8 cellular contexts compared by ENCODE assay signal in genomic region chr16:1054660-1055556, GRCh38. TPM values are rescaled to one million over a fixed set of nuclear protein-coding genes. Genes with fewer than 3 reads are reported as not detected.
DNase-seq lines count a peak whose midpoint lies in the region; ATAC-seq and FAIRE-seq lines count a peak whose summit lies in the region.

No MANE protein-coding gene starts in this region.

- FAIRE-seq in small intestine (lab: Jason Lieb, UNC) = no peak

- H3K27me3 ChIP-seq in right cardiac atrium (ENCODE audit: control insufficient read depth, insufficient read depth) = no peaks in the 10 kb centered on the region
- no peaks in the 10 kb centered on the region for H3K27me3 ChIP-seq in small intestine (ENCODE audit: control insufficient read depth in 2 of 2, insufficient read depth in 2 of 2, low read length in 2 of 2)

- no peak overlapping the region for H3K4me3 ChIP-seq in right cardiac atrium (ENCODE audit: low read length)
- no peak overlapping the region for H3K4me3 ChIP-seq in small intestine (ENCODE audit: low read depth in 1 of 2, low read length in 2 of 2)

- no peak overlapping the region for H3K27ac ChIP-seq in right cardiac atrium (ENCODE audit: low read length)
- no peak overlapping the region for H3K27ac ChIP-seq in small intestine (ENCODE audit: low read depth in 1 of 2, low read length in 1 of 2)

- peak; percentile 13 for DNase-seq in NCI-H2227 (lab: John Stamatoyannopoulos, UW; ENCODE audit: unreplicated experiment)
- DNase-seq in NCI-H2227 treated with DMSO at 0.1 percent for 48 hours (lab: John Stamatoyannopoulos, UW) = no peak
- peak; percentile 61 for DNase-seq in NCI-H460 (ENCODE audit: extremely low read depth, low read depth)
- DNase-seq in amniotic epithelial cell (ENCODE audit: low read depth) = peak; percentile 13
- peak; percentile 73 to 90 (median 86) for DNase-seq in right cardiac atrium
- peak; percentile 43 for DNase-seq in small intestine
- no peak for DNase-seq in NCI-H1694 (lab: John Stamatoyannopoulos, UW)

- no peaks in the 10 kb centered on the region for H3K36me3 ChIP-seq in small intestine (ENCODE audit: control insufficient read depth in 2 of 2, insufficient read depth in 2 of 2, low read length in 2 of 2)

- whole genome bisulfite sequencing in right cardiac atrium = 20% methylated on average over 34 of the region's 34 CpGs
- WGBS in small intestine, 3 donors = 13 to 21% (median 15%) methylated on average over 31 to 34 of the region's 34 CpGs

- H3K9me3 ChIP-seq in right cardiac atrium (ENCODE audit: control insufficient read depth, low read length) (no peaks in the 10 kb centered on the region), small intestine (ENCODE audit: control insufficient read depth, low read depth) (no peaks in the 10 kb centered on the region)

- ATAC-seq in right cardiac atrium (peak; percentile 61 to 64), HG02678 (IDR thresholded peaks at IDR 0.05; ENCODE audit: unreplicated experiment) (no peak)

- H3K4me1 ChIP-seq in right cardiac atrium (ENCODE audit: control insufficient read depth, insufficient read depth, low read length) (no peaks in the 10 kb centered on the region), small intestine (ENCODE audit: control insufficient read depth in 2 of 2, insufficient read depth in 1 of 2, low read depth in 1 of 2, low read length in 1 of 2) (no peaks in the 10 kb centered on the region)

- intact Hi-C loops in right cardiac atrium (cut with DNase I) = loop anchor here in 3 of 4 donors (2.0 to 10.0 kb wide), 4 partner anchors 242 to 348 kb away; partner anchors contain the start of genes FBXL16 (in 1 of the 3) and METRN (in 1 of the 3)

RNA-seq across cellular contexts. Expression of gene SSTR5, which starts 17.6 kb away (rescaled TPM):
- total RNA-seq in NCI-H460 (2014; rRNA removed; shearing (Covaris generic)) = 0.40 TPM in 1 of 2 replicates, not detected in the other
- 0.20 and 1.4 TPM in 2 replicates for polyA plus RNA-seq in NCI-H460 (2014; cell fraction: nucleus; rRNA removed)
- 10 to 100 TPM in 3 of 4 donors, 1 to 10 TPM in 1; 7.7 to 35.3 (median 22.6) TPM for total RNA-seq in right cardiac atrium
- polyA plus RNA-seq in right cardiac atrium = 13.4 TPM
- under 1 TPM in 1 of 3 donors, not detected in 2; 0.24 TPM for polyA plus RNA-seq in small intestine

RNA-seq across cellular contexts. Expression of gene C1QTNF8, which starts 41.1 kb away (rescaled TPM):
- total RNA-seq in NCI-H460 (2014; rRNA removed; shearing (Covaris generic)) = not detected in 2 replicates
- polyA plus RNA-seq in NCI-H460 (2014; cell fraction: nucleus; rRNA removed) = not detected in 2 replicates
- under 1 TPM in 2 of 4 donors, not detected in 2; 0.15 to 0.23 TPM for total RNA-seq in right cardiac atrium
- polyA plus RNA-seq in right cardiac atrium (0.05 TPM), small intestine (not detected)

Comparison
In these comparisons a context has a peak if more than half of its experiments do, and no peak if none do; other contexts are left out.
1. DNase-seq: peak in NCI-H2227 (single experiment), NCI-H460 (single experiment), amniotic epithelial cell (single experiment), right cardiac atrium (3 of 3) and small intestine (single experiment); none in NCI-H2227 treated with DMSO at 0.1 percent for 48 hours (single experiment) and NCI-H1694 (single experiment).